ENCODE assay signal across 8 cellular contexts in the genomic region with DNA sequence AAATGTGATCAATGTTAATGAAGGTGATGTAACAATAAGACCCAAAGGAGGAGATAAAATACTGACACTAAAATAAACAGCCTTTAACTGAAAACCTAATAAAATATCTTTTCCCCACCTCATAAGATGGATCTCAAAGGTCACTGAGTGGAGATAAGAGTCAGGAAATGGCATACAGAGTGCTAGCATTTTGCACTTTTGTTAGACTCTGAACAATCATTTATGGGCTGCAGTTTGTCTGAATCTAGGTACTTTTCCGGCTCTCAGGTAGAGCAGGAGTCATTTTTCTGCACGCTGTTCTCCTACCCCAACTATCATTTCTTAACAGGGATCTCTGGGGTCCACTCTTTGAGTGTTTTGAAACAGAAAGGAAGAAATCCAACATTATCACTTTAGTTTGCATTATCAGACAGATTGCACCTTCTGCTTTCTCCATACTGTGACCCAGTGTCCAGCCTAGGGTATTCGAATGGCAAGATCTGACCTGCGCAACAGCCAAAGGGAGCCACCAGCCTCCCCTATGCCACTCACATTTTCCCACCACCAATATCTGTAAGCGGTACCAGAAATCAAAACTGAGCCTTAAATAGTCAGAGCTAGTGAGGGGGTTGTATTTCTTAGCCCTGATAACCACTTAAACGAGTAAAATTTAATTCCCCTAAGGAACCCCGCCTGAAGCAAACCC. TPM values are rescaled to one million over a fixed set of nuclear protein-coding genes. Genes with fewer than 3 reads are reported as not detected.
DNase-seq lines count a peak whose midpoint lies in the region; TF ChIP-seq lines count a peak whose summit lies in the region.

No MANE protein-coding gene starts in this region.

- H3K9me3 ChIP-seq in muscle layer of colon (ENCODE audit: low read length), result no peaks in the 10 kb centered on the region

- no peak for TF ChIP-seq CTCF in AG09309 (IDR thresholded peaks at IDR 0.05; ENCODE audit: control insufficient read depth, insufficient read depth, low read depth, low read length, missing control alignments)

- H3K27me3 ChIP-seq in muscle layer of colon (ENCODE audit: control insufficient read depth in 1 of 2, insufficient read depth in 2 of 2, low read length in 2 of 2), result no peaks in the 10 kb centered on the region

- peaks cover 19% of the 10 kb centered on the region for H3K4me1 ChIP-seq in muscle layer of colon (ENCODE audit: insufficient read depth, low read length)

- H3K36me3 ChIP-seq in muscle layer of colon (ENCODE audit: insufficient read depth, low read length), result no peaks in the 10 kb centered on the region

- H3K4me3 ChIP-seq in AG09309 (ENCODE audit: control insufficient read depth, low read depth, low read length) (peak overlapping the region; percentile 83), muscle layer of colon (ENCODE audit: low read depth in 1 of 2, low read length in 2 of 2) (peak overlapping the region; percentile 75 to 80)

- no peaks in the 10 kb centered on the region for H3K27me3 Mint-ChIP-seq in IgD-negative memory B cell

- peaks cover 2% of the 10 kb centered on the region for H3K36me3 Mint-ChIP-seq in IgD-negative memory B cell

- peaks cover 10 to 18% (median 16%) of the 10 kb centered on the region in 3 donors for H3K4me1 Mint-ChIP-seq in IgD-negative memory B cell

- H3K27ac Mint-ChIP-seq in IgD-negative memory B cell, result peak overlapping the region; percentile 90 to 100 (median 99)

- H3K9me3 Mint-ChIP-seq in IgD-negative memory B cell, result no peaks in the 10 kb centered on the region

- DNase-seq in AG09309 (ENCODE audit: low read depth) (no peak), cerebellar cortex (ENCODE audit: low spot score) (peak; percentile 27), NCI-H2081 treated with DMSO at 0.1 percent for 48 hours (lab: John Stamatoyannopoulos, UW) (no peak), CD1c-positive myeloid dendritic cell (ENCODE audit: extremely low spot score) (no peak), amniotic stem cell (lab: John Stamatoyannopoulos, UW) (no peak), occipital lobe (lab: John Stamatoyannopoulos, UW) (no peak)

- H3K4me3 Mint-ChIP-seq in IgD-negative memory B cell, result peak overlapping the region; percentile 89 to 98 (median 93)

- peak overlapping the region; percentile 75 for H3K9ac ChIP-seq in muscle layer of colon (ENCODE audit: low read length)

- peak overlapping the region; percentile 91 for H3K27ac ChIP-seq in muscle layer of colon (ENCODE audit: low read depth, low read length)

RNA-seq across cellular contexts. Expression of a gene that starts 0.9 kb away (rescaled TPM):
- polyA plus RNA-seq in IgD-negative memory B cell, result 1.4 TPM
- total RNA-seq in occipital lobe, result 9.7 TPM

RNA-seq across cellular contexts. Expression of a gene that starts 1.0 kb away (rescaled TPM):
- 1.0 TPM for polyA plus RNA-seq in IgD-negative memory B cell
- total RNA-seq in occipital lobe, result 5.1 TPM

RNA-seq across cellular contexts. Expression of a gene that starts 50.0 kb away (rescaled TPM):
- 35.9 TPM for polyA plus RNA-seq in IgD-negative memory B cell
- total RNA-seq in occipital lobe, result 42.7 TPM
